ENCODE assay signal across 24 cellular contexts in genomic region chr5:160789219-160789820, GRCh38.
"Had no signal": no experiment of that assay in that cellular context is flagged by ENCODE, and none has a peak within 500 bp of the region (broad histone marks: within the 10 kb centered on the region; RNA-seq: fewer than 3 reads in every experiment).

No MANE protein-coding gene starts in this region.

- H3K4me1 ChIP-seq: colonic mucosa, esophagus muscularis mucosa, foreskin keratinocyte, gastrocnemius medialis, heart right ventricle, left lung had no signal

- H3K27ac Mint-ChIP-seq: dendritic cell treated with granulocyte-macrophage colony-stimulating factor and Interleukin-4, amounts not matched to agents 40 ng/mL and 50 ng/mL, for 4 days; immature natural killer cell; memory B cell; mesothelial cell of epicardium had no signal

- H3K27me3 ChIP-seq: colonic mucosa, esophagus muscularis mucosa, foreskin keratinocyte, gastrocnemius medialis, heart right ventricle, left lung had no signal

- H3K27me3 Mint-ChIP-seq: dendritic cell treated with granulocyte-macrophage colony-stimulating factor and Interleukin-4, amounts not matched to agents 40 ng/mL and 50 ng/mL, for 4 days had no signal

- H3K4me3 ChIP-seq: colonic mucosa, esophagus muscularis mucosa, gastrocnemius medialis, heart right ventricle, left lung, lung had no signal

- DNase-seq: cerebellar nuclear complex; colonic mucosa; cortex of kidney; effector CD4-positive, alpha-beta T cell; effector memory CD4-positive, alpha-beta T cell; foreskin keratinocyte; gastrocnemius medialis; glutamatergic neuron; head of caudate nucleus; heart right ventricle; hippocampal formation; immature natural killer cell; islet precursor cell; kidney; kidney glomerular epithelial cell; left lung; left ventricle myocardium superior; mammary epithelial cell had no signal

- H3K4me3 Mint-ChIP-seq: dendritic cell treated with granulocyte-macrophage colony-stimulating factor and Interleukin-4, amounts not matched to agents 40 ng/mL and 50 ng/mL, for 4 days; immature natural killer cell; memory B cell; mesothelial cell of epicardium had no signal

- H3K27ac ChIP-seq: colonic mucosa, esophagus muscularis mucosa, foreskin keratinocyte, gastrocnemius medialis, heart right ventricle, left lung had no signal

- H3K36me3 Mint-ChIP-seq: immature natural killer cell, memory B cell, mesothelial cell of epicardium had no signal

- H3K36me3 ChIP-seq: colonic mucosa, esophagus muscularis mucosa, gastrocnemius medialis, heart right ventricle, left lung had no signal

- H3K9me3 Mint-ChIP-seq: dendritic cell treated with granulocyte-macrophage colony-stimulating factor and Interleukin-4, amounts not matched to agents 40 ng/mL and 50 ng/mL, for 4 days; immature natural killer cell; memory B cell; mesothelial cell of epicardium had no signal

- ATAC-seq: foreskin keratinocyte, gastrocnemius medialis, heart right ventricle, left lung, left ventricle myocardium superior had no signal

- H3K4me1 Mint-ChIP-seq: immature natural killer cell, memory B cell, mesothelial cell of epicardium had no signal

- H3K9me3 ChIP-seq: colonic mucosa, esophagus muscularis mucosa, gastrocnemius medialis, heart right ventricle, left lung had no signal

- FAIRE-seq: endothelial cell of umbilical vein, kidney had no signal
